ENCODE assay signal across 18 cellular contexts in genomic region chr7:152451356-152451755, GRCh38.
"Had no signal": no experiment of that assay in that cellular context is flagged by ENCODE, and none has a peak within 500 bp of the region (broad histone marks: within the 10 kb centered on the region; RNA-seq: fewer than 3 reads in every experiment).

No MANE protein-coding gene starts in this region.

- H3K4me1 ChIP-seq: right atrium auricular region, sigmoid colon, testis, transverse colon had no signal

- H3K36me3 ChIP-seq: right atrium auricular region, sigmoid colon, transverse colon had no signal

- H3K4me2 ChIP-seq: hepatocyte had no signal

- ATAC-seq: naive thymus-derived CD4-positive, alpha-beta T cell; stimulated activated naive B cell treated with anti-CD40 and anti-IgM and Interleukin-4, amounts not matched to agents 10 μg/mL and 1 μg/mL and 100 μg/mL, for 72 hours; stimulated activated naive CD8-positive, alpha-beta T cell treated with anti-CD3 and anti-CD28 coated beads, Interleukin-15, amount 100 ng/mL, for 72 hours had no signal

- H2AFZ ChIP-seq: hepatocyte had no signal

- DNase-seq: effector CD4-positive, alpha-beta T cell; endodermal cell; erythroblast; foreskin melanocyte; head of caudate nucleus; naive thymus-derived CD4-positive, alpha-beta T cell; posterior cingulate gyrus; sigmoid colon; stimulated activated CD4-positive, alpha-beta T cell treated with anti-CD3 and anti-CD28 coated beads, Interleukin-2, amount 100 ng/mL, for 24 hours; stimulated activated CD4-positive, alpha-beta T cell treated with anti-CD3 and anti-CD28 coated beads, Interleukin-4, amount 100 ng/mL, for 4 hours; stimulated activated naive B cell treated with anti-CD40 and anti-IgM and Interleukin-4, amounts not matched to agents 10 μg/mL and 1 μg/mL and 100 μg/mL, for 72 hours; stimulated activated naive CD8-positive, alpha-beta T cell treated with anti-CD3 and anti-CD28 coated beads, Interleukin-15, amount 100 ng/mL, for 72 hours; testis; transverse colon had no signal

- FAIRE-seq: colon had no signal

- H3K4me1 Mint-ChIP-seq: stimulated activated naive CD8-positive, alpha-beta T cell treated with anti-CD3 and anti-CD28 coated beads, Interleukin-15, amount 100 ng/mL, for 72 hours had no signal

- H3K4me3 Mint-ChIP-seq: endodermal cell; naive thymus-derived CD4-positive, alpha-beta T cell; stimulated activated naive B cell treated with anti-CD40 and anti-IgM and Interleukin-4, amounts not matched to agents 10 μg/mL and 1 μg/mL and 100 μg/mL, for 72 hours; stimulated activated naive CD8-positive, alpha-beta T cell treated with anti-CD3 and anti-CD28 coated beads, Interleukin-15, amount 100 ng/mL, for 72 hours had no signal

- H3K27me3 ChIP-seq: hepatocyte, right atrium auricular region, sigmoid colon, testis, transverse colon had no signal

- H3K9me3 Mint-ChIP-seq: endodermal cell; naive thymus-derived CD4-positive, alpha-beta T cell; stimulated activated naive B cell treated with anti-CD40 and anti-IgM and Interleukin-4, amounts not matched to agents 10 μg/mL and 1 μg/mL and 100 μg/mL, for 72 hours; stimulated activated naive CD8-positive, alpha-beta T cell treated with anti-CD3 and anti-CD28 coated beads, Interleukin-15, amount 100 ng/mL, for 72 hours had no signal

- H3K27ac ChIP-seq: hepatocyte, right atrium auricular region, sigmoid colon, skin epidermis, testis, transverse colon had no signal

- H3K36me3 Mint-ChIP-seq: naive thymus-derived CD4-positive, alpha-beta T cell; stimulated activated naive B cell treated with anti-CD40 and anti-IgM and Interleukin-4, amounts not matched to agents 10 μg/mL and 1 μg/mL and 100 μg/mL, for 72 hours had no signal

- H3K27ac Mint-ChIP-seq: endodermal cell; naive thymus-derived CD4-positive, alpha-beta T cell; stimulated activated naive B cell treated with anti-CD40 and anti-IgM and Interleukin-4, amounts not matched to agents 10 μg/mL and 1 μg/mL and 100 μg/mL, for 72 hours; stimulated activated naive CD8-positive, alpha-beta T cell treated with anti-CD3 and anti-CD28 coated beads, Interleukin-15, amount 100 ng/mL, for 72 hours had no signal

- H3K9me3 ChIP-seq: right atrium auricular region, sigmoid colon, testis, transverse colon had no signal

- H3K27me3 Mint-ChIP-seq: naive thymus-derived CD4-positive, alpha-beta T cell; stimulated activated naive B cell treated with anti-CD40 and anti-IgM and Interleukin-4, amounts not matched to agents 10 μg/mL and 1 μg/mL and 100 μg/mL, for 72 hours; stimulated activated naive CD8-positive, alpha-beta T cell treated with anti-CD3 and anti-CD28 coated beads, Interleukin-15, amount 100 ng/mL, for 72 hours had no signal

- H3K4me3 ChIP-seq: hepatocyte, right atrium auricular region, sigmoid colon, skin epidermis, testis, transverse colon had no signal

- H3K79me2 ChIP-seq: hepatocyte had no signal
